8 cellular contexts compared by ENCODE assay signal in the genomic region with DNA sequence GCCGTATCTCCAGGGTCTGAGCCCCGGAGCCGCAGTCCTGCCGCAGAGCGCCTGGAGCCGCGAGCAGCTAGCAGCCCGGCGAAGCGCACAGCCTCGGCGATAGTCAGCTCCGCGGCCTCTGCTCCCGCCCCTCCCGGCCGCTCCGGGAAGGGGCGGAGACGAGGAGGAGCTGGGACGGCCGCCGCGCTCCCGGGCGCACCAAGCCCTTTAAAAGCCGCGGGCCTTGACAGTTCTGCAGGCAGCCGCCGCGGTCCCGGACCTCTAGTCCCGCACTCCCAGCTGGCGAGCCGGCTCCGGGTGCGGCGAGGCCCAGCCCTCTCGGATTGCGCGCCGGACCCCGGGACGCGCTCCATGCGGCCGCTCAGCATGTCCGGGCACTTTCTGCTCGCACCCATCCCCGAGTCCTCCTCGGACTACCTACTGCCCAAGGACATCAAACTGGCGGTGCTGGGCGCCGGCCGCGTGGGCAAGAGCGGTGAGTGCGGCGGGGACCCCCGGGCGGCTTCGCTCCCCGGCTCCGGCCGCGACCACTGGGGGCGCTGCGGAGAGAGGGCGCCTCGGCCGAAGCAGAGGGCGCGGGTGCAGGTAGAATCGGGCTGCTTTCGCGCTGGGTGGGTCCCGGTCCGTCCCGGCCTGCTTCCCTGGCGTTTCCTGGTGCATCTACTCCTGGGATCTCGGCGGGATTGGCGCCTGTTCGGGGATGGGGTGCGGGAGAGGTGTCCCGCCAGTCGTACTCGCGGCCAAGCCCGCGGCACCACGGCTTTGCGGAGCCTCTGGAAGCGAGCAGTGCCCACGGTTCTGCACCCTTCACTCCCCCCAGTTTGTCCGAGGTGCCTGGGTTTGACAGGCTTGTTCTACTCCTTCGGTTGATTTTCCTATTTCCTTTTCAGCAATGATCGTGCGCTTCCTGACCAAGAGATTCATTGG. TPM values are rescaled to one million over a fixed set of nuclear protein-coding genes. Genes with fewer than 3 reads are reported as not detected.
A peak's percentile ranks its signal among the peaks of the same experiment; 100 is the strongest.
DNase-seq lines count a peak whose midpoint lies in the region; ATAC-seq and TF ChIP-seq lines count a peak whose summit lies in the region.

A gene with protein sequence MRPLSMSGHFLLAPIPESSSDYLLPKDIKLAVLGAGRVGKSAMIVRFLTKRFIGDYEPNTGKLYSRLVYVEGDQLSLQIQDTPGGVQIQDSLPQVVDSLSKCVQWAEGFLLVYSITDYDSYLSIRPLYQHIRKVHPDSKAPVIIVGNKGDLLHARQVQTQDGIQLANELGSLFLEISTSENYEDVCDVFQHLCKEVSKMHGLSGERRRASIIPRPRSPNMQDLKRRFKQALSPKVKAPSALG (plus strand): TSS at position 237 of the 927 bp plus-strand sequence. CDS start 115 bp downstream, at position 352.

- peak; percentile 91 for ATAC-seq in GM19023 (IDR thresholded peaks at IDR 0.05; ENCODE audit: unreplicated experiment)
- peak; percentile 88 for ATAC-seq in HG03175 (IDR thresholded peaks at IDR 0.05; ENCODE audit: unreplicated experiment)

- H3K36me3 ChIP-seq in BJ (ENCODE audit: control insufficient read depth, insufficient read depth, low read length): 0 out of 2 replicates have a peak, but pooled peaks cover 1% of the 10 kb centered on the region
- no peaks in the 10 kb centered on the region for H3K36me3 ChIP-seq in endocrine pancreas (ENCODE audit: control insufficient read depth, insufficient read depth, low read length)

- POLR2A ChIA-PET in BJ (lab: Charles Lee): no interaction called here

- H3K4me3 ChIP-seq in BJ (ENCODE audit: low read depth, low read length) (peak within 1 kb of the TSS; percentile 82), endocrine pancreas (ENCODE audit: control insufficient read depth, insufficient read depth, low read length) (peak within 1 kb of the TSS; percentile 72)

- H3K27me3 ChIP-seq in BJ (ENCODE audit: control insufficient read depth, insufficient read depth, low read length) (no peaks in the 10 kb centered on the region), endocrine pancreas (ENCODE audit: control insufficient read depth, insufficient read depth, low read length) (no peaks in the 10 kb centered on the region)

- DNase-seq in BJ (ENCODE audit: low read depth): no peak
- peak; percentile 45 for DNase-seq in NCI-H774 (lab: John Stamatoyannopoulos, UW)
- peak; percentile 40 for DNase-seq in activated CD8-positive, alpha-beta memory T cell treated with anti-CD3 and anti-CD28 coated beads, Interleukin-2, amount 50 U/mL, for 1 hour (ENCODE audit: extremely low read depth)
- DNase-seq in mesenteric fat pad (ENCODE audit: low spot score): peak; percentile 96
- DNase-seq in stimulated activated CD8-positive, alpha-beta memory T cell treated with anti-CD3 and anti-CD28 coated beads, Interleukin-15, amount 100 ng/mL, for 24 hours (ENCODE audit: low read depth): peak; percentile 65

- peak; percentile 67 for TF ChIP-seq CTCF in BJ (IDR thresholded peaks at IDR 0.05; ENCODE audit: insufficient read depth, low read depth, low read length)

- peak within 1 kb of the TSS; percentile 94 for H3K9ac ChIP-seq in endocrine pancreas (ENCODE audit: control insufficient read depth, insufficient read depth, low read length)

- peaks cover 4% of the 10 kb centered on the region for H3K4me1 ChIP-seq in endocrine pancreas (ENCODE audit: control insufficient read depth, insufficient read depth, low read length)

- H3K9me3 ChIP-seq in endocrine pancreas (ENCODE audit: control insufficient read depth, low read length): no peaks in the 10 kb centered on the region

- CTCF ChIA-PET in BJ (lab: Yijun Ruan, JAX): interaction anchor here (0.5 to 3.7 kb wide), 17 partner anchors 9 to 287 kb away, joined by 3 to 16 read pairs (median 4); no protein-coding TSS in a partner anchor

RNA-seq across cellular contexts. Expression of the gene that starts here (rescaled TPM):
- 37.6 and 67.0 TPM in 2 replicates for polyA plus RNA-seq in BJ (2011; rRNA removed)
- 110 and 137 TPM in 2 replicates for polyA minus RNA-seq in BJ (2011; rRNA and poly(A)+ RNA removed)
- total RNA-seq in mesenteric fat pad: 24.7 TPM
